ENCODE assay signal across 15 cellular contexts in genomic region chr7:135717686-135718085, GRCh38. TPM values are rescaled to one million over a fixed set of nuclear protein-coding genes. Genes with fewer than 3 reads are reported as not detected.
"Had no signal": no experiment of that assay in that cellular context is flagged by ENCODE, and none has a peak within 500 bp of the region (broad histone marks: within the 10 kb centered on the region; RNA-seq: fewer than 3 reads in every experiment).

No MANE protein-coding gene starts in this region.

- H3K4me3 Mint-ChIP-seq: activated CD4-positive, alpha-beta memory T cell treated with anti-CD3 and anti-CD28 coated beads, Interleukin-2, amount 10 ng/mL, durations not matched to agents 7 days and 5 days; activated CD8-positive, alpha-beta memory T cell treated with anti-CD3 and anti-CD28 coated beads, Interleukin-2, amount 10 ng/mL, durations not matched to agents 7 days and 5 days; activated naive CD8-positive, alpha-beta T cell; stimulated activated naive B cell treated with anti-CD40 and anti-IgM and Interleukin-4, amounts not matched to agents 10 μg/mL and 1 μg/mL and 100 μg/mL, for 72 hours had no signal

- H3K9me3 Mint-ChIP-seq: activated CD4-positive, alpha-beta memory T cell treated with anti-CD3 and anti-CD28 coated beads, Interleukin-2, amount 10 ng/mL, durations not matched to agents 7 days and 5 days; stimulated activated naive B cell treated with anti-CD40 and anti-IgM and Interleukin-4, amounts not matched to agents 10 μg/mL and 1 μg/mL and 100 μg/mL, for 72 hours had no signal

- H3K4me1 Mint-ChIP-seq: activated CD4-positive, alpha-beta memory T cell treated with anti-CD3 and anti-CD28 coated beads, Interleukin-2, amount 10 ng/mL, durations not matched to agents 7 days and 5 days; stimulated activated naive B cell treated with anti-CD40 and anti-IgM and Interleukin-4, amounts not matched to agents 10 μg/mL and 1 μg/mL and 100 μg/mL, for 72 hours had no signal

- DNase-seq: activated CD4-positive, alpha-beta memory T cell treated with anti-CD3 and anti-CD28 coated beads, Interleukin-2, amount 10 ng/mL, durations not matched to agents 7 days and 5 days; activated CD4-positive, alpha-beta T cell treated with anti-CD3 and anti-CD28 coated beads for 48 hours; activated CD4-positive, CD25-positive, alpha-beta regulatory T cell; activated CD8-positive, alpha-beta memory T cell treated with anti-CD3 and anti-CD28 coated beads, Interleukin-2, amount 10 ng/mL, durations not matched to agents 7 days and 5 days; amniotic stem cell; erythroblast; head of caudate nucleus; mammary epithelial cell; occipital lobe; posterior cingulate gyrus; retina; stimulated activated naive B cell treated with anti-CD40 and anti-IgM and Interleukin-4, amounts not matched to agents 10 μg/mL and 1 μg/mL and 100 μg/mL, for 72 hours had no signal

- H3K27ac Mint-ChIP-seq: activated CD4-positive, alpha-beta memory T cell treated with anti-CD3 and anti-CD28 coated beads, Interleukin-2, amount 10 ng/mL, durations not matched to agents 7 days and 5 days; activated CD8-positive, alpha-beta memory T cell treated with anti-CD3 and anti-CD28 coated beads, Interleukin-2, amount 10 ng/mL, durations not matched to agents 7 days and 5 days; activated naive CD8-positive, alpha-beta T cell; stimulated activated naive B cell treated with anti-CD40 and anti-IgM and Interleukin-4, amounts not matched to agents 10 μg/mL and 1 μg/mL and 100 μg/mL, for 72 hours had no signal

- H3K36me3 Mint-ChIP-seq: activated CD8-positive, alpha-beta memory T cell treated with anti-CD3 and anti-CD28 coated beads, Interleukin-2, amount 10 ng/mL, durations not matched to agents 7 days and 5 days; activated naive CD8-positive, alpha-beta T cell; stimulated activated naive B cell treated with anti-CD40 and anti-IgM and Interleukin-4, amounts not matched to agents 10 μg/mL and 1 μg/mL and 100 μg/mL, for 72 hours had no signal

- ATAC-seq: activated CD8-positive, alpha-beta memory T cell treated with anti-CD3 and anti-CD28 coated beads, Interleukin-2, amount 10 ng/mL, durations not matched to agents 7 days and 5 days; left lobe of liver; stimulated activated naive B cell treated with anti-CD40 and anti-IgM and Interleukin-4, amounts not matched to agents 10 μg/mL and 1 μg/mL and 100 μg/mL, for 72 hours had no signal

RNA-seq across cellular contexts. Expression of gene SLC13A4, which starts 10.3 kb away (rescaled TPM):
- total RNA-seq: activated CD4-positive, alpha-beta memory T cell treated with anti-CD3 and anti-CD28 coated beads, Interleukin-2, amount 10 ng/mL, durations not matched to agents 7 days and 5 days; activated CD8-positive, alpha-beta memory T cell treated with anti-CD3 and anti-CD28 coated beads, Interleukin-2, amount 10 ng/mL, durations not matched to agents 7 days and 5 days; mammary epithelial cell had no signal

RNA-seq across cellular contexts. Expression of gene FAM180A, which starts 30.9 kb away (rescaled TPM):
- total RNA-seq: activated CD4-positive, alpha-beta memory T cell treated with anti-CD3 and anti-CD28 coated beads, Interleukin-2, amount 10 ng/mL, durations not matched to agents 7 days and 5 days; activated CD8-positive, alpha-beta memory T cell treated with anti-CD3 and anti-CD28 coated beads, Interleukin-2, amount 10 ng/mL, durations not matched to agents 7 days and 5 days; frontal cortex; mammary epithelial cell; occipital lobe had no signal
